In the genomic region with DNA sequence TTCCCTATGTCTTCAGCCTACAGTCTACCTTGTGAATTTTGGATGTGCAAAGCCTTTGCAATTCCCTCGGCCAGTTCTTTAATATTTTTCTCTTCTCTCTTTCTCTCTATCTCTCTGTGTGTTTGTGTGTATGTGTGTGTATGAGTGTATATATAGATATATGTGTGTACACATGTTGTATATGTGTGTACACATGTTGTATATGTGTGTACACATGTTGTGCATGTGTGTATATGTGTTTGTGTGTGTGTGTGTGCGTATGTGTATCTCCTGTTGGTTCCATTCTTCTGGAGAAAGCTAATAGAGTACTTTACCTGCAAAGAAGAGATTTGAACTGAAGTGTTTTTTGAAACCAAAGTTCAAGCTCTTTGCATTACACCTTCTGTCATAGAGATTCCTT, we compare ENCODE assay signal across 34 cellular contexts.
"Had no signal": no experiment of that assay in that cellular context is flagged by ENCODE, and none has a peak within 500 bp of the region (broad histone marks: within the 10 kb centered on the region; RNA-seq: fewer than 3 reads in every experiment).

No MANE protein-coding gene starts in this region.

- H3K36me3 ChIP-seq: MG63 had no signal

- DNase-seq: Karpas-422, Kasumi-1, MG63, MM.1S, MV-4-11, NCI-H1048, NCI-H1092, NCI-H1092 treated with DMSO at 0.1 percent for 48 hours, NCI-H1105, NCI-H1105 treated with DMSO at 0.1 percent for 48 hours, NCI-H1417, NCI-H1417 treated with DMSO at 0.1 percent for 48 hours, NCI-H1436, NCI-H1436 treated with DMSO at 0.1 percent for 48 hours, NCI-H146, NCI-H1694, NCI-H1694 treated with DMSO at 0.1 percent for 48 hours, NCI-H187, NCI-H187 treated with DMSO at 0.1 percent for 48 hours, NCI-H1930, NCI-H2029, NCI-H2029 treated with DMSO at 0.1 percent for 48 hours, NCI-H2081, NCI-H2081 treated with DMSO at 0.1 percent for 48 hours, NCI-H2107, NCI-H2171, NCI-H2171 treated with DMSO at 0.1 percent for 48 hours, NCI-H2227 treated with DMSO at 0.1 percent for 48 hours, NCI-H226, NCI-H345, NCI-H446, NCI-H446 treated with DMSO at 0.1 percent for 48 hours, NCI-H510A, NCI-H510A treated with DMSO at 0.1 percent for 48 hours had no signal

- H3K9me3 ChIP-seq: MG63 had no signal

- H3K4me3 ChIP-seq: MG63 had no signal

- H3K27me3 ChIP-seq: MG63 had no signal
